ENCODE assay signal across 12 cellular contexts in the genomic region with DNA sequence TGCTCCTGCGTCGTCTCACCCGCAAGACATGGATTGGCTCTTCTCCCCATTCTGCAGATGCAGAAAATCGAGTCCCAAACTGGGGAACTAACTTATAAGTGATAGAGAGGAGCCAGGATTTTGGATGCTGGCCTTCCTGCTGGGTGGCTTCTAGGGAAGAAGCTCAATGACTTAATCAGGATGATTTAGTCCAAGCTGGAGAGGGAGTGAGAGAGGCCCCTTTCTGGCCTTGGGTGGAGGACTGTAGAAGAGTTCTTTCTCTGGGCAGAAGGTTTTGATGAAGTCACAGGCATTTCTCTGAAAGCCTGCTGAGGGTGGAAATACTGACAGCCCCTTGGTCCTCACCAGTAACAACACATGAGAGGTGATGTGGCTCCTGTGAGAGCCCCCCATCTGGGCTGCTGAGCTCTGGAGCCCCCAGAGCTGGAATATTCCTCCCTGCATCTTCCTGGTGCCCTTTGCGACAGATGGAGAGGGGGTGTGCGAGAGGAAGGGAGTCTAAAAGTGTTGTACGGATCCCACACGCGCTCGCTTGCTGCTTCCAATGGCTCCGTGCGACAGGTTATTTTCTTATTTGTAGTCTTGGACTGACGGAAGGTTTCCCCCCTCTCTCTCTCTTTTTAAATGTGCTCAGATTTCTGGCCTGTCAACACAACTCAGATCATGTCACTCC. TPM values are rescaled to one million over a fixed set of nuclear protein-coding genes. Genes with fewer than 3 reads are reported as not detected.
DNase-seq lines count a peak whose midpoint lies in the region; ATAC-seq and TF ChIP-seq lines count a peak whose summit lies in the region.
"Had no signal": no experiment of that assay in that cellular context is flagged by ENCODE, and none has a peak within 500 bp of the region (broad histone marks: within the 10 kb centered on the region; RNA-seq: fewer than 3 reads in every experiment).

No MANE protein-coding gene starts in this region.

- H3K27ac ChIP-seq in SU-DHL-6 (ENCODE audit: low read depth, low read length): no peak overlapping the region
- H3K27ac ChIP-seq in left ventricle myocardium inferior (replicated peaks): peak overlapping the region; percentile 76
- peak overlapping the region in 6 of 8 donors; percentile 23 to 98 (median 94) for H3K27ac ChIP-seq in spleen
- no peak overlapping the region for H3K27ac ChIP-seq in foreskin keratinocyte

- H3K79me2 ChIP-seq in SU-DHL-6 (ENCODE audit: insufficient read depth, low read length): no peaks in the 10 kb centered on the region

- H3K9me3 ChIP-seq in SU-DHL-6 (ENCODE audit: insufficient read depth, low read length): no peaks in the 10 kb centered on the region
- H3K9me3 ChIP-seq in left ventricle myocardium inferior (replicated peaks): no peaks in the 10 kb centered on the region
- H3K9me3 ChIP-seq in spleen: no peaks in the 10 kb centered on the region

- H3K9me2 ChIP-seq in SU-DHL-6 (replicated peaks; ENCODE audit: insufficient read depth, low read length): no peaks in the 10 kb centered on the region

- peaks cover 56% of the 10 kb centered on the region for H3K4me1 ChIP-seq in left ventricle myocardium inferior
- peaks cover 19 to 67% (median 52%) of the 10 kb centered on the region in 6 donors for H3K4me1 ChIP-seq in spleen
- H3K4me1 ChIP-seq in foreskin keratinocyte: peaks cover 12% of the 10 kb centered on the region

- 0 out of 2 replicates have a peak, but pooled peaks cover 2% of the 10 kb centered on the region for H3K27me3 ChIP-seq in SU-DHL-6 (ENCODE audit: low read length)
- peaks cover 10% of the 10 kb centered on the region for H3K27me3 ChIP-seq in left ventricle myocardium inferior (ENCODE audit: low read depth)
- peaks cover 0 to 29% (median 4%) of the 10 kb centered on the region in 7 donors for H3K27me3 ChIP-seq in spleen (replicated peaks in 1 of 7)
- no peaks in the 10 kb centered on the region for H3K27me3 ChIP-seq in foreskin keratinocyte

- H2AFZ ChIP-seq in SU-DHL-6 (ENCODE audit: low read depth, low read length, severe bottlenecking): no peak overlapping the region

- WGBS in spleen, 5 donors: 86 to 92% (median 88%) methylated on average over 13 of the region's 13 CpGs

- TF ChIP-seq CTCF in GM20000 (IDR thresholded peaks at IDR 0.05; ENCODE audit: extremely low read depth, missing control alignments): no peak
- no peak for TF ChIP-seq CTCF in SU-DHL-6 (IDR thresholded peaks at IDR 0.05; ENCODE audit: insufficient read depth, low read length, poor library complexity, severe bottlenecking)
- no peak for TF ChIP-seq CTCF in left ventricle myocardium inferior (IDR thresholded peaks at IDR 0.05; ENCODE audit: borderline replicate concordance)
- TF ChIP-seq CTCF in spleen (IDR thresholded peaks at IDR 0.05 in 8 of 11, conservative IDR thresholded peaks at IDR 0.05 in 3 of 11): no peak
- TF ChIP-seq CTCF in foreskin keratinocyte (conservative IDR thresholded peaks at IDR 0.05): no peak

- intact Hi-C loops in left ventricle myocardium inferior (cut with micrococcal nuclease) (no loop called here), spleen (cut with DNase I; ENCODE audit: low total_unique reads) (no loop called here)

- H3K9ac ChIP-seq in SU-DHL-6 (ENCODE audit: low read length): no peak overlapping the region

- peak overlapping the region; percentile 34 for H3K4me2 ChIP-seq in SU-DHL-6 (ENCODE audit: low read depth, low read length, poor library complexity, severe bottlenecking)

- H3K36me3 ChIP-seq in SU-DHL-6 (ENCODE audit: low read length): no peaks in the 10 kb centered on the region
- no peaks in the 10 kb centered on the region for H3K36me3 ChIP-seq in left ventricle myocardium inferior
- peaks cover 0 to 44% (median 0%) of the 10 kb centered on the region in 6 donors for H3K36me3 ChIP-seq in spleen

- no peak for TF ChIP-seq POLR2A in spleen (IDR thresholded peaks at IDR 0.05)

- H3K4me3 ChIP-seq in SU-DHL-6 (ENCODE audit: insufficient read depth, low read length, poor library complexity, severe bottlenecking) (no peak overlapping the region), left ventricle myocardium inferior (peak overlapping the region; percentile 36), spleen (peak overlapping the region in 1 of 8 donors; percentile 80)

- H4K20me1 ChIP-seq in SU-DHL-6 (ENCODE audit: low read depth, low read length): no peaks in the 10 kb centered on the region

- DNase-seq in GM20000 (ENCODE audit: low spot score) (peak; percentile 20), left ventricle myocardium inferior (no peak), spleen (no peak), foreskin keratinocyte (no peak), AG08396 (ENCODE audit: low spot score) (no peak)
- DNase-seq in activated T-cell treated with anti-CD3 and anti-CD28 coated beads, Interleukin-2, amount 50 U/mL, for 1 hour: no peak
- DNase-seq: activated T-cell treated with anti-CD3 and anti-CD28 coated beads for 4 hours; NCI-H187; NCI-H82; stimulated activated CD4-positive, alpha-beta T cell treated with anti-CD3 and anti-CD28 coated beads, Interleukin-2, amount 100 ng/mL, for 48 hours had no signal

- no peaks in the 10 kb centered on the region for H3F3A ChIP-seq in SU-DHL-6 (ENCODE audit: insufficient read depth)

- ATAC-seq in GM19328 (IDR thresholded peaks at IDR 0.05; ENCODE audit: unreplicated experiment) (no peak), foreskin keratinocyte (no peak)

RNA-seq across cellular contexts. Expression of a gene that starts 3.4 kb away (rescaled TPM):
- 25.5 TPM for total RNA-seq in left ventricle myocardium inferior
- 100 to 1,000 TPM in 1 of 7 donors, 10 to 100 TPM in 6; 28.9 to 104 (median 48.0) TPM for total RNA-seq in spleen
- 10 to 100 TPM in 2 of 3 donors, 1 to 10 TPM in 1; 9.8 to 15.9 (median 10.7) TPM for polyA plus RNA-seq in spleen
- total RNA-seq in foreskin keratinocyte: 26.8 and 35.1 TPM in 2 replicates
- 24.1 and 28.7 TPM in 2 replicates for polyA plus RNA-seq in foreskin keratinocyte

Comparison
In these comparisons a context has a peak if more than half of its experiments do, and no peak if none do; other contexts are left out.
1. H3K27ac ChIP-seq: peak in left ventricle myocardium inferior (single experiment) and spleen (6 of 8); none in SU-DHL-6 (single experiment) and foreskin keratinocyte (single experiment).